Comparison of ENCODE assay signal across 8 cellular contexts in genomic region chr6:12605888-12606345, GRCh38.
A peak's percentile ranks its signal among the peaks of the same experiment; 100 is the strongest.
DNase-seq lines count a peak whose midpoint lies in the region; ATAC-seq and TF ChIP-seq lines count a peak whose summit lies in the region.

No MANE protein-coding gene starts in this region.

- no peak overlapping the region for H3K27ac ChIP-seq in Peyer's patch
- H3K27ac ChIP-seq in ascending aorta = no peak overlapping the region

- H3K36me3 ChIP-seq in Peyer's patch (no peaks in the 10 kb centered on the region), ascending aorta (no peaks in the 10 kb centered on the region)

- in situ Hi-C loops in G401 (cut with HindIII; ENCODE audit: low sequenced_read_pairs) = no loop called here

- no peak overlapping the region for H3K4me3 ChIP-seq in Peyer's patch
- H3K4me3 ChIP-seq in ascending aorta = no peak overlapping the region

- no peak for TF ChIP-seq POLR2A in Peyer's patch (IDR thresholded peaks at IDR 0.05)

- ATAC-seq in GM21528 (IDR thresholded peaks at IDR 0.05; ENCODE audit: low FRiP score, unreplicated experiment) = peak; percentile 49
- no peak for ATAC-seq in HG02970 (IDR thresholded peaks at IDR 0.05; ENCODE audit: low FRiP score, unreplicated experiment)

- H3K4me1 ChIP-seq in Peyer's patch (no peaks in the 10 kb centered on the region), ascending aorta (peaks cover 0 to 19% of the 10 kb centered on the region in 2 donors)

- intact Hi-C loops in ascending aorta (cut with DNase I) = loop anchor here (1.0 to 10.0 kb wide), 3 partner anchors 131 to 1021 kb away; no protein-coding TSS in a partner anchor

- H3K27me3 ChIP-seq in Peyer's patch (no peaks in the 10 kb centered on the region), ascending aorta (no peaks in the 10 kb centered on the region)

- TF ChIP-seq CTCF in Peyer's patch (IDR thresholded peaks at IDR 0.05) (peak; percentile 18 to 90 (median 73)), ascending aorta (IDR thresholded peaks at IDR 0.05) (peak in 2 of 3 experiments; percentile 44 to 64)

- DNase-seq in G401 (ENCODE audit: low spot score) (peak; percentile 56), KG1 (lab: John Stamatoyannopoulos, UW) (peak; percentile 15), Peyer's patch (peak in 2 of 3 donors; percentile 39 to 80), ascending aorta (ENCODE audit: low spot score in 2 of 2) (no peak), iPS-NIHi11 (ENCODE audit: low spot score) (peak; percentile 56)
- peak; percentile 9 to 38 (median 11) for DNase-seq in stimulated activated CD4-positive, alpha-beta T cell treated with anti-CD3 and anti-CD28 coated beads, Interleukin-12 subunit alpha, Interleukin-12 subunit beta, amount 100 ng/mL, for 48 hours (ENCODE audit: low read depth in 2 of 3, low spot score in 1 of 3)

- H3K9me3 ChIP-seq in Peyer's patch (no peaks in the 10 kb centered on the region), ascending aorta (no peaks in the 10 kb centered on the region)

Comparison
In these comparisons a context has a peak if more than half of its experiments do, and no peak if none do; other contexts are left out.
1. DNase-seq: peak in G401 (single experiment), KG1 (single experiment), Peyer's patch (2 of 3), iPS-NIHi11 (single experiment) and stimulated activated CD4-positive, alpha-beta T cell treated with anti-CD3 and anti-CD28 coated beads, Interleukin-12 subunit alpha, Interleukin-12 subunit beta, amount 100 ng/mL, for 48 hours (3 of 3); none in ascending aorta (0 of 2).